Comparison of ENCODE assay signal across 24 cellular contexts in the genomic region with DNA sequence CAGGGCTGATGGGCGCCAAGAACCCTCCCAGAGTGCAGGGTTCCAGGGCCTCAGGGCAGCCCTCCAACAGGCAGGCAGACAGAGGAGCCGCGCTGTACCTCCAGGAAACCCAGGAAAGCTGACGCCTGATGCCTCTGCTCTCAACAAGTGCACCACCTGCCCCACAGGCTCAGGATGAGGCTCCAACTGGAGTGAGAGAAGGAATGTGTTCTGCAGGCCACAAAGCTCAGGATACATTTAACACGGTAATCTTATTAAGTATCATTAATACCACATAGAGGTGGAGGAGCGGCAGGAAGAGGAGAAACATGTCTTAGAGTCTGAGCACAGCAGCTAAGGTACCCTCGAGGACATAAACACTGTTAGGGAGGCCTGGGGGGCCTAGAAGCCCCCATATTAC.
"Had no signal": no experiment of that assay in that cellular context is flagged by ENCODE, and none has a peak within 500 bp of the region (broad histone marks: within the 10 kb centered on the region; RNA-seq: fewer than 3 reads in every experiment).

No MANE protein-coding gene starts in this region.

- H3K4me1 Mint-ChIP-seq: natural killer cell had no signal

- ATAC-seq: natural killer cell; right lobe of liver; stimulated activated memory B cell treated with anti-CD40 and anti-IgM and Interleukin-4, amounts not matched to agents 10 μg/mL and 1 μg/mL and 100 μg/mL, for 72 hours; stimulated activated naive CD8-positive, alpha-beta T cell treated with anti-CD3 and anti-CD28 coated beads, Interleukin-15, amount 100 ng/mL, for 72 hours had no signal

- H3K9me3 ChIP-seq: left ventricle myocardium inferior, right atrium auricular region, right lobe of liver, tibial nerve, uterus had no signal

- H2AFZ ChIP-seq: parathyroid adenoma had no signal

- DNase-seq: islet precursor cell; left ventricle myocardium inferior; mesendoderm; naive B cell; natural killer cell; nephron progenitor cell; nucleus accumbens; right lobe of liver; stimulated activated CD4-positive, alpha-beta T cell treated with anti-CD3 and anti-CD28 coated beads, Interleukin-1b, Interleukin-23, amount 100 ng/mL, for 48 hours; stimulated activated CD4-positive, alpha-beta T cell treated with anti-CD3 and anti-CD28 coated beads, Interleukin-2, amount 100 ng/mL, for 48 hours; stimulated activated CD4-positive, alpha-beta T cell treated with anti-CD3 and anti-CD28 coated beads, Interleukin-4, amount 100 ng/mL, for 4 hours; stimulated activated CD8-positive, alpha-beta memory T cell treated with anti-CD3 and anti-CD28 coated beads, Interleukin-4, amount 100 ng/mL, for 48 hours; stimulated activated naive CD4-positive, alpha-beta T cell treated with Interleukin-2 at 50 U/mL for 16 hours; stimulated activated naive CD8-positive, alpha-beta T cell treated with anti-CD3 and anti-CD28 coated beads, Interleukin-15, amount 100 ng/mL, for 72 hours; substantia nigra; uterus had no signal

- H3K36me3 ChIP-seq: left ventricle myocardium inferior, right atrium auricular region, right lobe of liver, tibial nerve, uterus had no signal

- H3K9ac ChIP-seq: parathyroid adenoma had no signal

- H3K27me3 ChIP-seq: right atrium auricular region, right lobe of liver, tibial nerve, uterus had no signal

- H3K4me1 ChIP-seq: left ventricle myocardium inferior, parathyroid adenoma, right atrium auricular region, right lobe of liver, tibial nerve, uterus had no signal

- H3K27ac Mint-ChIP-seq: mesothelial cell of epicardium; naive B cell; natural killer cell; nephron progenitor cell; stimulated activated memory B cell treated with anti-CD40 and anti-IgM and Interleukin-4, amounts not matched to agents 10 μg/mL and 1 μg/mL and 100 μg/mL, for 72 hours; type B pancreatic cell had no signal

- H3K27me3 Mint-ChIP-seq: naive B cell; stimulated activated memory B cell treated with anti-CD40 and anti-IgM and Interleukin-4, amounts not matched to agents 10 μg/mL and 1 μg/mL and 100 μg/mL, for 72 hours had no signal

- H3K36me3 Mint-ChIP-seq: mesothelial cell of epicardium; naive B cell; natural killer cell; stimulated activated memory B cell treated with anti-CD40 and anti-IgM and Interleukin-4, amounts not matched to agents 10 μg/mL and 1 μg/mL and 100 μg/mL, for 72 hours; type B pancreatic cell had no signal

- H3K27ac ChIP-seq: left ventricle myocardium inferior, parathyroid adenoma, right atrium auricular region, right lobe of liver, tibial nerve, uterus had no signal

- H3K4me2 ChIP-seq: smooth muscle cell had no signal

- H3K4me3 ChIP-seq: left ventricle myocardium inferior, lung, right atrium auricular region, right lobe of liver, smooth muscle cell, tibial nerve, uterus had no signal

- H3K79me2 ChIP-seq: parathyroid adenoma had no signal

- H3K4me3 Mint-ChIP-seq: mesothelial cell of epicardium; naive B cell; natural killer cell; nephron progenitor cell; stimulated activated memory B cell treated with anti-CD40 and anti-IgM and Interleukin-4, amounts not matched to agents 10 μg/mL and 1 μg/mL and 100 μg/mL, for 72 hours; stimulated activated naive CD8-positive, alpha-beta T cell treated with anti-CD3 and anti-CD28 coated beads, Interleukin-15, amount 100 ng/mL, for 72 hours; type B pancreatic cell had no signal
